24 cellular contexts compared by ENCODE assay signal in the genomic region with DNA sequence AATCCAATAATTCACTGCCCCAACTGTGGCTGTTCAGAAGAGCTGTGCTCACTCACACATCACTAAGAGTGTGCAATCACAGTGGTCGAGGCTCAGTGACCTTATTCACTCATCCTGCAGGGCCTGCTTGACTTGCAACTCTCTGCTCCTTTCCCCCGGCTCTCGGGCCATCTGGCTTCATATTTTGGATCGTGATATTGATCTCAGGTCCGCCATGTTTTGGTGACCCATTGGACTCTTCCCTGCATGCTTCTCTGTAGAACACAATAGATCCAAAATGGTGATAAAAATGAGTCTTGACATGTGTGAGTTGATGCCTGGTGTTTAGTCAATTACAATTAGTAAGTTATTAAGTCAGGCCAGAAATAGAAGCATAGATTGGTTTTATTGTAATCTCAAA.
"Had no signal": no experiment of that assay in that cellular context is flagged by ENCODE, and none has a peak within 500 bp of the region (broad histone marks: within the 10 kb centered on the region; RNA-seq: fewer than 3 reads in every experiment).

No MANE protein-coding gene starts in this region.

- H3K27ac ChIP-seq: SJSA1 had no signal

- H3K9ac ChIP-seq: SK-N-SH had no signal

- H3K4me1 ChIP-seq: SJSA1 had no signal

- ATAC-seq: HepG2 had no signal

- H3K4me2 ChIP-seq: SK-N-SH had no signal

- H3K27me3 ChIP-seq: MG63, SJSA1 had no signal

- H3K36me3 ChIP-seq: MG63, SJSA1 had no signal

- H3K4me3 ChIP-seq: MG63, SJSA1 had no signal

- DNase-seq: IMR-90, Karpas-422, KG1, MG63, NCI-H1092, NCI-H1105 treated with DMSO at 0.1 percent for 48 hours, NCI-H1417 treated with DMSO at 0.1 percent for 48 hours, NCI-H146, NCI-H1694 treated with DMSO at 0.1 percent for 48 hours, NCI-H2029, NCI-H2081 treated with DMSO at 0.1 percent for 48 hours, NCI-H2171, NCI-H226, NCI-H446, NCI-H510A, NCI-H524 treated with DMSO at 0.1 percent for 48 hours, NCI-H69, NCI-H774, Right ventricle myocardium superior, RPMI8226, SIG-M5, SK-N-SH had no signal

- H3K9me3 ChIP-seq: MG63, SJSA1, SK-N-SH had no signal
